ENCODE assay signal across 11 cellular contexts in the genomic region with DNA sequence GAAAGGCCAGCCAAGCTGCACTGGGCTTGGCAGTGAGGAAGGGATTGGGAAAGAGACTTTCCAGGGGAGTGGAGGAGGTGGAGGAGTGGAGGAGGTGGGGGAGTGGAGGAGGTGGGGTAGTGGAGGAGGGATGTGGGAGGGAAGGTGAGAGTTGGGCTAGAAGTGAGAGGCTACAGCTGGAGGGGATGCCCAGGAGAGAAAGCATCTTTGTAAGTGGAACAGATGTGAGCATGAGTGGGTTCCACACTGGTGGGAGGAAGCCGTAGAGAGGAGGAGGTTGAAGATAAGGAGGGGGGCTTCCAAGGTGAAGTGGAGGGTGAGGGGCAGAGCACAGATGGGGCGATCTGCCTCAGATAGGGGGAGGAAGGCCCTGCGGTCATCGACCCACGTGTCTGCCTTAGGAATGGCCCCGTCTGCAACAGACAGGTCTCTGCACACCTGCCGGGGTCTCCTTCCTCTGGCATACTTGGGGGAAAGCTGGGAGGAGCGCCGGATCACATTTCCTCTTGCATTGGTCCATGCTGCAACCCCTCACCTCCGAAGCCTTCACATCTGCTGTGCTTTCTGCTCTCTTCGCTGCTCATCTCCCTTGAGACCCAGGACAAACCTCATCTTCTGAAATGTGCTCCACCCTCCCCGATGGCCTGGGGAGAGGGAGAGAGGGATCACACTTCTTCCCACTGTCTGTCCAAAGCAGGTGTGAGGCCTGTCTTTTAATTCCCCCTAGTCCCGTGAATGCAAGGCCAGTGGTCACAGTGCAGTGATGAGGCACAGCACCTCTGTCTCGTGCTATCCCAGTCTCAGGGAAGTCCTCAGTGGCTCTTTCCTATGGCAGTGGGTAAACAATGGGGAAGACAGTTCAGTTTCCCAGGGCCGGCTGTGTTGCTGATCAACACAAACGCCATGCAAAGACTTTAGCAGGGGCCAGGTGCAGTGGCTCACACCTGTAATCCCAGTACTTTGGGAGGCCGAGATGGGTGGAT. TPM values are rescaled to one million over a fixed set of nuclear protein-coding genes. Genes with fewer than 3 reads are reported as not detected.
A peak's percentile ranks its signal among the peaks of the same experiment; 100 is the strongest.
DNase-seq lines count a peak whose midpoint lies in the region; ATAC-seq and TF ChIP-seq lines count a peak whose summit lies in the region.
"Had no signal": no experiment of that assay in that cellular context is flagged by ENCODE, and none has a peak within 500 bp of the region (broad histone marks: within the 10 kb centered on the region; RNA-seq: fewer than 3 reads in every experiment).

No MANE protein-coding gene starts in this region.

- dilution Hi-C loops in IMR-90 (cut with HindIII; ENCODE audit: low sequenced_read_pairs, unreplicated experiment), result no loop called here

- peaks cover 2% of the 10 kb centered on the region for H3K4me1 ChIP-seq in IMR-90 (ENCODE audit: control insufficient read depth, insufficient read depth, low read length)

- CTCF ChIA-PET in IMR-90 (lab: Yijun Ruan, JAX), result no interaction called here

- peaks cover 2% of the 10 kb centered on the region for H3K36me3 Mint-ChIP-seq in osteocyte (ENCODE audit: unreplicated experiment)

- peaks cover 24% of the 10 kb centered on the region for H3K4me1 Mint-ChIP-seq in osteocyte (ENCODE audit: unreplicated experiment)

- H3K56ac ChIP-seq in IMR-90 (ENCODE audit: extremely low read depth, insufficient read depth, low read length), result no peak overlapping the region

- no peak overlapping the region for H2BK120ac ChIP-seq in IMR-90 (ENCODE audit: low read depth, low read length)

- H4K20me1 ChIP-seq in IMR-90 (ENCODE audit: insufficient read depth, low read length), result no peaks in the 10 kb centered on the region

- H3K9me1 ChIP-seq in IMR-90 (ENCODE audit: insufficient read depth, low read length), result peaks cover 8% of the 10 kb centered on the region

- H3K23ac ChIP-seq in IMR-90 (ENCODE audit: low read depth, low read length), result no peak overlapping the region

- no peak overlapping the region for H3K4me3 ChIP-seq in IMR-90 (ENCODE audit: insufficient read depth, low read depth, low read length)

- no peak overlapping the region for H2BK5ac ChIP-seq in IMR-90 (ENCODE audit: low read depth, low read length, poor library complexity, severe bottlenecking)

- DNase-seq in NCI-H82 (lab: John Stamatoyannopoulos, UW), result peak; percentile 61
- no peak for DNase-seq in NCI-H82 treated with DMSO at 0.1 percent for 48 hours (lab: John Stamatoyannopoulos, UW; ENCODE audit: unreplicated experiment)
- DNase-seq in IMR-90, result no peak
- DNase-seq in effector CD8-positive, alpha-beta T cell (lab: John Stamatoyannopoulos, UW), result peak; percentile 20
- DNase-seq in osteocyte (ENCODE audit: extremely low spot score, unreplicated experiment), result no peak
- no peak for DNase-seq in NCI-H2081 treated with DMSO at 0.1 percent for 48 hours (lab: John Stamatoyannopoulos, UW)
- DNase-seq: activated CD4-positive, alpha-beta T cell treated with anti-CD3 and anti-CD28 coated beads for 48 hours; NCI-H774; stimulated activated CD4-positive, alpha-beta T cell treated with anti-CD3 and anti-CD28 coated beads, Interleukin-2, amount 100 ng/mL, for 48 hours had no signal

- no peak overlapping the region for H4K91ac ChIP-seq in IMR-90 (ENCODE audit: insufficient read depth, low read depth, low read length)

- intact Hi-C loops in IMR-90 (cut with micrococcal nuclease), result no loop called here

- peak overlapping the region; percentile 44; the same call in 1 of the 2 replicates for H2AK5ac ChIP-seq in IMR-90 (ENCODE audit: low read depth, low read length)

- POLR2A ChIA-PET in IMR-90 (lab: Charles Lee; ENCODE audit: unreplicated experiment), result no interaction called here

- H3K9me3 Mint-ChIP-seq in osteocyte (ENCODE audit: unreplicated experiment), result no peaks in the 10 kb centered on the region

- no peak overlapping the region for H2BK20ac ChIP-seq in IMR-90 (ENCODE audit: low read depth, low read length)

- no peak overlapping the region for H4K8ac ChIP-seq in IMR-90 (ENCODE audit: low read depth in 2 of 2, low read length in 2 of 2)

- no peaks in the 10 kb centered on the region for H3K36me3 ChIP-seq in IMR-90 (ENCODE audit: control insufficient read depth, insufficient read depth, low read length)

- no peak overlapping the region for H3K4me3 Mint-ChIP-seq in osteocyte (ENCODE audit: unreplicated experiment)

- TF ChIP-seq RAD21 in IMR-90 (IDR thresholded peaks at IDR 0.05; ENCODE audit: low read length), result no peak

- no peak overlapping the region for H2AK9ac ChIP-seq in IMR-90 (replicated peaks; ENCODE audit: low read depth, low read length, poor library complexity)

- H3K27ac ChIP-seq in IMR-90 (ENCODE audit: insufficient read depth, low read length), result no peak overlapping the region

- no peak overlapping the region for H4K5ac ChIP-seq in IMR-90 (ENCODE audit: low read depth, low read length)

- H2AFZ ChIP-seq in IMR-90 (replicated peaks; ENCODE audit: low read length, poor library complexity), result no peak overlapping the region

- H3K27me3 ChIP-seq in IMR-90 (ENCODE audit: control insufficient read depth, insufficient read depth, low read length), result no peaks in the 10 kb centered on the region

- peak overlapping the region; percentile 27 for H3K27ac Mint-ChIP-seq in osteocyte (ENCODE audit: unreplicated experiment)

- in situ Hi-C loops in IMR-90 (cut with MboI; ENCODE audit: low sequenced_read_pairs), result no loop called here

- no peak for TF ChIP-seq CTCF in IMR-90 (conservative IDR thresholded peaks at IDR 0.05; ENCODE audit: low read depth, low read length)
- no peak for TF ChIP-seq CTCF in osteocyte (IDR thresholded peaks at IDR 0.05)

- no peak overlapping the region; the same call in 2 of the 3 replicates for H2BK15ac ChIP-seq in IMR-90 (ENCODE audit: low read depth, low read length)

- 83% methylated on average over 4 of the region's 17 CpGs; no CpG with 5 or more reads in 1 of the 2 experiments for WGBS in IMR-90 (ENCODE audit: extremely low coverage in 2 of 2, insufficient read length in 1 of 2), 2 experiments

- H3K9ac ChIP-seq in IMR-90 (ENCODE audit: low read depth, low read length), result no peak overlapping the region

- H3K79me1 ChIP-seq in IMR-90 (ENCODE audit: low read depth in 1 of 2, low read length in 2 of 2), result peaks cover 0 to 4% of the 10 kb centered on the region in 2 experiments; a peak in 1 of 4 replicates

- no peaks in the 10 kb centered on the region for H3K9me3 ChIP-seq in IMR-90 (ENCODE audit: control insufficient read depth, insufficient read depth, low read length)

- no peak overlapping the region for H3K18ac ChIP-seq in IMR-90 (ENCODE audit: low read depth, low read length)

- ATAC-seq in IMR-90 (ENCODE audit: low read depth), result no peak
- ATAC-seq in activated CD4-positive, CD25-positive, alpha-beta regulatory T cell treated with anti-CD3 and anti-CD28 coated beads, Interleukin-2, amount 50 U/mL, for 24 hours, result no peak
- no peak for ATAC-seq in GM18858 (IDR thresholded peaks at IDR 0.05; ENCODE audit: unreplicated experiment)

- no TSS peak for BruUV-seq in IMR-90 (replicated peaks; lab: Mats Ljungman, UMichigan)

- no peak for TF ChIP-seq POLR2A in IMR-90 (IDR thresholded peaks at IDR 0.05; ENCODE audit: low read depth, low read length)

- no peak overlapping the region for H3K4ac ChIP-seq in IMR-90 (ENCODE audit: low read depth, low read length)

- no peak overlapping the region for H3K14ac ChIP-seq in IMR-90 (replicated peaks; ENCODE audit: low read depth, low read length)

- H3K27me3 Mint-ChIP-seq in osteocyte (ENCODE audit: unreplicated experiment), result no peaks in the 10 kb centered on the region

- H3K4me2 ChIP-seq in IMR-90 (ENCODE audit: low read depth, low read length), result no peak overlapping the region

TF ChIP-seq in IMR-90, 13 proteins besides CTCF, POLR2A, EP300 and RAD21:
- TF ChIP-seq NFE2L2 (IDR thresholded peaks at IDR 0.05; ENCODE audit: low read depth, low read length) (no peak), SMC3 (IDR thresholded peaks at IDR 0.05; ENCODE audit: low read depth, low read length) (no peak), CEBPB (IDR thresholded peaks at IDR 0.05; ENCODE audit: low read depth, low read length) (no peak), MAFK (IDR thresholded peaks at IDR 0.05; ENCODE audit: low read depth, low read length) (no peak)
- TF ChIP-seq, protein P1, sequence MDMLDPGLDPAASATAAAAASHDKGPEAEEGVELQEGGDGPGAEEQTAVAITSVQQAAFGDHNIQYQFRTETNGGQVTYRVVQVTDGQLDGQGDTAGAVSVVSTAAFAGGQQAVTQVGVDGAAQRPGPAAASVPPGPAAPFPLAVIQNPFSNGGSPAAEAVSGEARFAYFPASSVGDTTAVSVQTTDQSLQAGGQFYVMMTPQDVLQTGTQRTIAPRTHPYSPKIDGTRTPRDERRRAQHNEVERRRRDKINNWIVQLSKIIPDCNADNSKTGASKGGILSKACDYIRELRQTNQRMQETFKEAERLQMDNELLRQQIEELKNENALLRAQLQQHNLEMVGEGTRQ (IDR thresholded peaks at IDR 0.05; ENCODE audit: low read depth, low read length), result no peak

RNA-seq across cellular contexts. Expression of gene SNX9, which starts 48.6 kb away (rescaled TPM):
- total RNA-seq in IMR-90 (2012; rRNA removed) (41.2 and 41.9 TPM in 2 replicates), osteocyte (65.0 and 65.2 TPM in 2 replicates)
- 34.8 and 35.3 TPM in 2 replicates for polyA plus RNA-seq in IMR-90 (2012; rRNA removed)
- 18.7 and 20.5 TPM in 2 replicates for polyA plus RNA-seq in IMR-90 (2012; cell fraction: cytosol; rRNA removed)
- 20.1 and 45.0 TPM in 2 replicates for polyA plus RNA-seq in IMR-90 (2012; cell fraction: nucleus; rRNA removed; ENCODE audit: low replicate concordance)

Comparison
In these comparisons a context has a peak if more than half of its experiments do, and no peak if none do; other contexts are left out.
1. DNase-seq: peak in NCI-H82 (single experiment) and effector CD8-positive, alpha-beta T cell (single experiment); none in NCI-H82 treated with DMSO at 0.1 percent for 48 hours (single experiment), IMR-90 (single experiment), osteocyte (single experiment) and NCI-H2081 treated with DMSO at 0.1 percent for 48 hours (single experiment).